In genomic region chr17:81040791-81041337, GRCh38 we compare ENCODE assay signal across 9 cellular contexts. TPM values are rescaled to one million over a fixed set of nuclear protein-coding genes. Genes with fewer than 3 reads are reported as not detected.
DNase-seq lines count a peak whose midpoint lies in the region; ATAC-seq and TF ChIP-seq lines count a peak whose summit lies in the region.
"Had no signal": no experiment of that assay in that cellular context is flagged by ENCODE, and none has a peak within 500 bp of the region (broad histone marks: within the 10 kb centered on the region; RNA-seq: fewer than 3 reads in every experiment).

No MANE protein-coding gene starts in this region.

- no peak overlapping the region for H4K8ac ChIP-seq in neuronal stem cell (ENCODE audit: low read depth, low read length)

- peak overlapping the region; percentile 67 for H3K23ac ChIP-seq in neuronal stem cell (ENCODE audit: low read depth, low read length, poor library complexity)

- peak; percentile 3 for TF ChIP-seq POLR2A in breast epithelium (IDR thresholded peaks at IDR 0.05)

- DNase-seq in GM03348 (ENCODE audit: low spot score) (peak; percentile 62), M059J (ENCODE audit: low read depth) (peak; percentile 44), breast epithelium (ENCODE audit: low spot score in 2 of 2) (no peak), neuronal stem cell (ENCODE audit: low spot score) (no peak), COLO668 (lab: John Stamatoyannopoulos, UW; ENCODE audit: unreplicated experiment) (no peak), mesenteric fat pad (ENCODE audit: low spot score) (no peak)
- DNase-seq: NCI-H510A had no signal

- no peak overlapping the region for H4K91ac ChIP-seq in neuronal stem cell (ENCODE audit: low read depth, low read length, poor library complexity)

- H3K36me3 ChIP-seq in breast epithelium (no peaks in the 10 kb centered on the region), neuronal stem cell (replicated peaks in 1 of 2; ENCODE audit: control insufficient read depth in 2 of 2, insufficient read depth in 2 of 2, low read length in 2 of 2) (peaks cover 7 to 31% of the 10 kb centered on the region in 2 donors)

- peak overlapping the region; percentile 55 for H3K9ac ChIP-seq in neuronal stem cell (ENCODE audit: low read depth, low read length, poor library complexity)

- H3K4me3 ChIP-seq in breast epithelium (no peak overlapping the region), neuronal stem cell (ENCODE audit: low read length in 2 of 2) (no peak overlapping the region)

- H2BK5ac ChIP-seq in neuronal stem cell (ENCODE audit: low read length): no peak overlapping the region

- H3K27ac ChIP-seq in breast epithelium (peak overlapping the region; percentile 80 to 88), neuronal stem cell (replicated peaks; ENCODE audit: low read length) (peak overlapping the region; percentile 56)

- peak overlapping the region; percentile 93 for H2AK5ac ChIP-seq in neuronal stem cell (ENCODE audit: low read depth, low read length)

- H2BK120ac ChIP-seq in neuronal stem cell (ENCODE audit: low read depth, low read length): peak overlapping the region; percentile 35

- ATAC-seq in HG03521 (IDR thresholded peaks at IDR 0.05; ENCODE audit: unreplicated experiment) (no peak), GM19035 (IDR thresholded peaks at IDR 0.05; ENCODE audit: unreplicated experiment) (no peak)

- H3K4me2 ChIP-seq in neuronal stem cell (ENCODE audit: insufficient read depth, low read length, poor library complexity, severe bottlenecking): peak overlapping the region; percentile 3

- WGBS in neuronal stem cell (ENCODE audit: extremely low coverage in 2 of 2, insufficient read length in 2 of 2, insufficient replicate concordance in 1 of 2), 2 donors: no CpG with 5 or more reads among the region's 6 CpGs

- H3K79me1 ChIP-seq in neuronal stem cell (ENCODE audit: low read depth, low read length): peaks cover 48% of the 10 kb centered on the region

- intact Hi-C loops in breast epithelium (cut with DNase I; ENCODE audit: low total_unique reads): no loop called here

- H3K9me3 ChIP-seq in breast epithelium: no peaks in the 10 kb centered on the region
- H3K9me3 ChIP-seq in neuronal stem cell (replicated peaks in 1 of 2; ENCODE audit: control insufficient read depth in 2 of 2, insufficient read depth in 1 of 2, low read depth in 1 of 2, low read length in 2 of 2): peaks cover 0 to 2% of the 10 kb centered on the region in 2 donors

- H3K4ac ChIP-seq in neuronal stem cell (ENCODE audit: low read length): no peak overlapping the region

- peak overlapping the region; percentile 54 for H2BK15ac ChIP-seq in neuronal stem cell (ENCODE audit: low read length)

- H2AFZ ChIP-seq in neuronal stem cell (ENCODE audit: low read length): no peak overlapping the region

- H3K4me1 ChIP-seq in breast epithelium: peaks cover 21 to 61% of the 10 kb centered on the region in 2 donors
- H3K4me1 ChIP-seq in neuronal stem cell (ENCODE audit: control insufficient read depth in 2 of 2, insufficient read depth in 1 of 2, low read depth in 1 of 2, low read length in 2 of 2): peaks cover 44 to 47% of the 10 kb centered on the region in 2 donors

- peak in 2 of 3 donors; percentile 8 to 20 for TF ChIP-seq CTCF in breast epithelium (IDR thresholded peaks at IDR 0.05)

- no peak overlapping the region for H2BK12ac ChIP-seq in neuronal stem cell (ENCODE audit: low read length)

- peak overlapping the region; percentile 89 for H3K18ac ChIP-seq in neuronal stem cell (ENCODE audit: low read length)

- H3K14ac ChIP-seq in neuronal stem cell (ENCODE audit: low read length): no peak overlapping the region

- H3K27me3 ChIP-seq in breast epithelium (no peaks in the 10 kb centered on the region), neuronal stem cell (ENCODE audit: control insufficient read depth in 3 of 3, insufficient read depth in 3 of 3, low read depth in 1 of 3, low read length in 3 of 3) (peaks cover 0 to 3% (median 0%) of the 10 kb centered on the region in 3 experiments)

RNA-seq across cellular contexts. Expression of gene BAIAP2, which starts 5.9 kb away (rescaled TPM):
- total RNA-seq in M059J (2014; rRNA removed; shearing (Covaris generic)): 11.1 and 21.8 TPM in 2 replicates
- 10 to 100 TPM; 21.0 to 47.0 (median 37.6) TPM for total RNA-seq in breast epithelium
- 30.9 TPM for polyA plus RNA-seq in neuronal stem cell (2013, experiment 1 of 2)
- 31.6 TPM for polyA plus RNA-seq in neuronal stem cell (2013, experiment 2 of 2)
- 24.6 TPM for total RNA-seq in mesenteric fat pad

RNA-seq across cellular contexts. Expression of gene CHMP6, which starts 49.2 kb away (rescaled TPM):
- total RNA-seq in M059J (2014; rRNA removed; shearing (Covaris generic)): 8.0 and 19.7 TPM in 2 replicates
- total RNA-seq in breast epithelium (10 to 100 TPM; 18.6 to 30.2 (median 27.7) TPM), mesenteric fat pad (25.3 TPM)
- 14.3 TPM for polyA plus RNA-seq in neuronal stem cell (2013, experiment 1 of 2)
- polyA plus RNA-seq in neuronal stem cell (2013, experiment 2 of 2): 13.1 TPM

Comparison
In these comparisons a context has a peak if more than half of its experiments do, and no peak if none do; other contexts are left out.
1. DNase-seq: peak in GM03348 (single experiment) and M059J (single experiment); none in breast epithelium (0 of 2), neuronal stem cell (single experiment), COLO668 (single experiment) and mesenteric fat pad (single experiment).